ENCODE assay signal across 8 cellular contexts in genomic region chr6:35624341-35625070, GRCh38.
DNase-seq lines count a peak whose midpoint lies in the region; ATAC-seq, FAIRE-seq and TF ChIP-seq lines count a peak whose summit lies in the region.
"Had no signal": no experiment of that assay in that cellular context is flagged by ENCODE, and none has a peak within 500 bp of the region (broad histone marks: within the 10 kb centered on the region; RNA-seq: fewer than 3 reads in every experiment).

No MANE protein-coding gene starts in this region.

- CTCF ChIA-PET in K562 (lab: Yijun Ruan, JAX; ENCODE audit: low intra/inter-chr PET ratio), result no interaction called here

- H3K9me1 ChIP-seq in K562 (ENCODE audit: control insufficient read depth, insufficient read depth, low read length), result no peaks in the 10 kb centered on the region

- POLR2A ChIA-PET in K562 (lab: Yijun Ruan, JAX), result interaction anchor here (0.6 to 2.1 kb wide), 2 partner anchors 19 to 1736 kb away, joined by 3 to 11 read pairs; no protein-coding TSS in a partner anchor

- no peak overlapping the region for H3K27ac ChIP-seq in K562 (ENCODE audit: extremely low read depth, low read depth, low read length)
- H3K27ac ChIP-seq in neuronal stem cell (replicated peaks; ENCODE audit: low read length), result no peak overlapping the region

- WGBS in K562 (ENCODE audit: insufficient coverage, low coverage, missing lambda C conversion rate), result 93% methylated on average over 9 of the region's 9 CpGs
- WGBS in neuronal stem cell (ENCODE audit: extremely low coverage in 2 of 2, insufficient read length in 2 of 2, insufficient replicate concordance in 1 of 2), 2 donors, result no CpG with 5 or more reads among the region's 9 CpGs

- no peak overlapping the region for H2BK12ac ChIP-seq in neuronal stem cell (ENCODE audit: low read length)

- H3K9me3 ChIP-seq in K562 (replicated peaks; ENCODE audit: control insufficient read depth, insufficient read depth, low read depth, low read length) (no peaks in the 10 kb centered on the region), neuronal stem cell (replicated peaks in 1 of 2; ENCODE audit: control insufficient read depth in 2 of 2, insufficient read depth in 1 of 2, low read depth in 1 of 2, low read length in 2 of 2) (no peaks in the 10 kb centered on the region)

- FAIRE-seq in K562 (lab: Jason Lieb, UNC), result no peak

- no peaks in the 10 kb centered on the region for H3K27me3 ChIP-seq in K562 (ENCODE audit: control insufficient read depth in 2 of 2, insufficient read depth in 2 of 2, low read length in 2 of 2)
- no peaks in the 10 kb centered on the region for H3K27me3 ChIP-seq in neuronal stem cell (ENCODE audit: control insufficient read depth in 3 of 3, insufficient read depth in 3 of 3, low read depth in 1 of 3, low read length in 3 of 3)

- H3K4me1 ChIP-seq in K562 (replicated peaks in 1 of 2; ENCODE audit: control insufficient read depth in 2 of 2, insufficient read depth in 2 of 2, low read length in 2 of 2) (no peaks in the 10 kb centered on the region), neuronal stem cell (ENCODE audit: control insufficient read depth in 2 of 2, insufficient read depth in 1 of 2, low read depth in 1 of 2, low read length in 2 of 2) (no peaks in the 10 kb centered on the region)

- H3K14ac ChIP-seq in neuronal stem cell (ENCODE audit: low read length), result peak overlapping the region; percentile 22

- intact Hi-C loops in K562 (cut with micrococcal nuclease), result no loop called here

- TF ChIP-seq POLR2A in K562 (conservative IDR thresholded peaks at IDR 0.05), result no peak

- DNase-seq in EH (ENCODE audit: low read depth) (peak; percentile 56), Kasumi-1 (lab: John Stamatoyannopoulos, UW) (peak; percentile 11 to 34), K562 (ENCODE audit: extremely low read depth in 1 of 4, low spot score in 3 of 4) (no peak), neuronal stem cell (ENCODE audit: low spot score) (no peak), dedifferentiated amniotic fluid mesenchymal stem cell (ENCODE audit: extremely low spot score) (no peak), MV-4-11 (lab: John Stamatoyannopoulos, UW) (no peak)
- DNase-seq in stimulated activated CD4-positive, alpha-beta T cell treated with anti-CD3 and anti-CD28 coated beads, Interleukin-1b, Interleukin-23, amount 100 ng/mL, for 48 hours, result no peak
- DNase-seq: activated CD4-positive, alpha-beta T cell treated with anti-CD3 and anti-CD28 coated beads for 4 hours had no signal

- peaks cover 65% of the 10 kb centered on the region for H3K36me3 ChIP-seq in K562 (ENCODE audit: control insufficient read depth, insufficient read depth, low read length)
- H3K36me3 ChIP-seq in neuronal stem cell (replicated peaks in 1 of 2; ENCODE audit: control insufficient read depth in 2 of 2, insufficient read depth in 2 of 2, low read length in 2 of 2), result peaks cover 4 to 83% of the 10 kb centered on the region in 2 donors

- H3K79me1 ChIP-seq in neuronal stem cell (ENCODE audit: low read depth, low read length), result no peaks in the 10 kb centered on the region

- TF ChIP-seq EP300 in K562 (IDR thresholded peaks at IDR 0.05; ENCODE audit: low read length), result no peak

- no TSS peak for BruUV-seq in K562 (replicated peaks; lab: Mats Ljungman, UMichigan)

- H2BK5ac ChIP-seq in neuronal stem cell (ENCODE audit: low read length), result no peak overlapping the region

- ATAC-seq in K562, result peak; percentile 72

- no peak overlapping the region for H2BK15ac ChIP-seq in neuronal stem cell (ENCODE audit: low read length)

- H3K9ac ChIP-seq in K562 (ENCODE audit: insufficient read depth in 1 of 2, low read depth in 2 of 2, low read length in 2 of 2) (no peak overlapping the region), neuronal stem cell (ENCODE audit: low read depth, low read length, poor library complexity) (no peak overlapping the region)

- no peak overlapping the region for H3K4ac ChIP-seq in neuronal stem cell (ENCODE audit: low read length)

- TF ChIP-seq RAD21 in K562 (CRISPR knock-in tag; conservative IDR thresholded peaks at IDR 0.05 in 1 of 2, IDR thresholded peaks at IDR 0.05 in 1 of 2), result no peak

- H2AFZ ChIP-seq in K562 (ENCODE audit: low read depth, low read length) (no peak overlapping the region), neuronal stem cell (ENCODE audit: low read length) (no peak overlapping the region)

- in situ Hi-C loops in K562 (cut with MboI), result no loop called here

- no peak overlapping the region for H4K91ac ChIP-seq in neuronal stem cell (ENCODE audit: low read depth, low read length, poor library complexity)

- no peak overlapping the region for H4K8ac ChIP-seq in neuronal stem cell (ENCODE audit: low read depth, low read length)

- no peak overlapping the region for H2AK5ac ChIP-seq in neuronal stem cell (ENCODE audit: low read depth, low read length)

- H4K20me1 ChIP-seq in K562 (replicated peaks; ENCODE audit: control insufficient read depth, insufficient read depth, low read length), result no peaks in the 10 kb centered on the region

- no peak overlapping the region for H2BK120ac ChIP-seq in neuronal stem cell (ENCODE audit: low read depth, low read length)

- no peak overlapping the region for H3K23ac ChIP-seq in neuronal stem cell (ENCODE audit: low read depth, low read length, poor library complexity)

- no peak overlapping the region for H3K18ac ChIP-seq in neuronal stem cell (ENCODE audit: low read length)

- H3K79me2 ChIP-seq in K562 (ENCODE audit: control insufficient read depth, insufficient read depth, low read length), result no peaks in the 10 kb centered on the region

- TF ChIP-seq CTCF in K562 (IDR thresholded peaks at IDR 0.05 in 2 of 3, conservative IDR thresholded peaks at IDR 0.05 in 1 of 3; ENCODE audit: insufficient read depth in 2 of 3, low read depth in 1 of 3, low read length in 3 of 3), result peak; percentile 19 to 29 (median 27); a peak in 2 of 6 replicates

- H3K4me2 ChIP-seq in K562 (ENCODE audit: insufficient read depth, low read length) (no peak overlapping the region), neuronal stem cell (ENCODE audit: insufficient read depth, low read length, poor library complexity, severe bottlenecking) (no peak overlapping the region)

- H3K4me3 ChIP-seq in K562 (no peak overlapping the region), neuronal stem cell (ENCODE audit: low read length in 2 of 2) (no peak overlapping the region)

TF ChIP-seq in K562, 482 proteins besides CTCF, POLR2A, EP300 and RAD21:
- no peak for TF ChIP-seq RBM39 (optimal IDR thresholded peaks at IDR 0.05; ENCODE audit: low read depth, low read length)
- no peak for TF ChIP-seq ZNF449 (CRISPR knock-in tag; IDR thresholded peaks at IDR 0.05)
- TF ChIP-seq ZBED1 (IDR thresholded peaks at IDR 0.05), result no peak
- 0 out of 2 replicates have a peak, but pooled peaks have one; percentile 13 for TF ChIP-seq ZNF384 (IDR thresholded peaks at IDR 0.05; ENCODE audit: low read depth, low read length)
- TF ChIP-seq LCOR (CRISPR knock-in tag; IDR thresholded peaks at IDR 0.05), result no peak

Comparison
In these comparisons a context has a peak if more than half of its experiments do, and no peak if none do; other contexts are left out.
1. DNase-seq: peak in EH (single experiment) and Kasumi-1 (2 of 2); none in K562 (0 of 4), neuronal stem cell (single experiment), dedifferentiated amniotic fluid mesenchymal stem cell (single experiment), stimulated activated CD4-positive, alpha-beta T cell treated with anti-CD3 and anti-CD28 coated beads, Interleukin-1b, Interleukin-23, amount 100 ng/mL, for 48 hours (single experiment) and MV-4-11 (single experiment).